ENCODE assay signal across 8 cellular contexts in genomic region chr17:47694818-47695663, GRCh38. TPM values are rescaled to one million over a fixed set of nuclear protein-coding genes. Genes with fewer than 3 reads are reported as not detected.
DNase-seq lines count a peak whose midpoint lies in the region; ATAC-seq and TF ChIP-seq lines count a peak whose summit lies in the region.

No MANE protein-coding gene starts in this region.

- ATAC-seq in lower lobe of right lung (peak; percentile 73 to 79), GM21528 (IDR thresholded peaks at IDR 0.05; ENCODE audit: low FRiP score, unreplicated experiment) (no peak)

- H3K9me3 ChIP-seq in HUES6 (ENCODE audit: control insufficient read depth, insufficient read depth, low read depth, low read length) (no peaks in the 10 kb centered on the region), lower lobe of right lung (no peaks in the 10 kb centered on the region)

- H3K4me3 ChIP-seq in HUES6 (ENCODE audit: low read depth, low read length): peak overlapping the region; percentile 81
- H3K4me3 ChIP-seq in lower lobe of right lung: peak overlapping the region; percentile 94

- peaks cover 3% of the 10 kb centered on the region; the same call in 1 of the 2 replicates for H3K36me3 ChIP-seq in HUES6 (ENCODE audit: control insufficient read depth, insufficient read depth, low read length)
- H3K36me3 ChIP-seq in lower lobe of right lung: peaks cover 11% of the 10 kb centered on the region

- intact Hi-C loops in lower lobe of right lung (cut with DNase I): no loop called here

- H3K27ac ChIP-seq in HUES6 (ENCODE audit: low read depth, low read length): no peak overlapping the region
- peak overlapping the region; percentile 79 for H3K27ac ChIP-seq in lower lobe of right lung

- H3K4me1 ChIP-seq in HUES6 (ENCODE audit: control insufficient read depth, insufficient read depth, low read length) (peaks cover 31% of the 10 kb centered on the region), lower lobe of right lung (peaks cover 30% of the 10 kb centered on the region)

- peak overlapping the region; percentile 76 for H3K9ac ChIP-seq in HUES6 (ENCODE audit: low read length)

- TF ChIP-seq CTCF in lower lobe of right lung (IDR thresholded peaks at IDR 0.05): no peak

- DNase-seq in ACHN (peak; percentile 38), dedifferentiated amniotic fluid mesenchymal stem cell (ENCODE audit: extremely low spot score) (peak; percentile 32), lower lobe of right lung (peak; percentile 84), COR-L47 (lab: John Stamatoyannopoulos, UW) (no peak)
- DNase-seq in activated CD4-positive, CD25-positive, alpha-beta regulatory T cell treated with anti-CD3 and anti-CD28 coated beads, Interleukin-2, amount 50 U/mL, for 72 hours: peak; percentile 74
- peak; percentile 48 to 64 for DNase-seq in stimulated activated CD8-positive, alpha-beta memory T cell treated with anti-CD3 and anti-CD28 coated beads, Interleukin-7, amount 100 ng/mL, for 4 hours (ENCODE audit: low read depth in 2 of 2)

- H3K27me3 ChIP-seq in HUES6 (ENCODE audit: control insufficient read depth, insufficient read depth, low read length) (no peaks in the 10 kb centered on the region), lower lobe of right lung (ENCODE audit: low read depth) (no peaks in the 10 kb centered on the region)

- in situ Hi-C loops in ACHN (cut with HindIII; ENCODE audit: low pct_ligation_motif_present, low pct_unique_long_range_greater_than_20kb, low sequenced_read_pairs): no loop called here

RNA-seq across cellular contexts. Expression of gene TBKBP1, which starts 1.1 kb away (rescaled TPM):
- 8.3 TPM for total RNA-seq in lower lobe of right lung

RNA-seq across cellular contexts. Expression of gene TBX21, which starts 38.0 kb away (rescaled TPM):
- 3.6 TPM for total RNA-seq in lower lobe of right lung

RNA-seq across cellular contexts. Expression of gene KPNB1, which starts 45.3 kb away (rescaled TPM):
- total RNA-seq in lower lobe of right lung: 210 TPM
